ENCODE assay signal across 11 cellular contexts in the genomic region with DNA sequence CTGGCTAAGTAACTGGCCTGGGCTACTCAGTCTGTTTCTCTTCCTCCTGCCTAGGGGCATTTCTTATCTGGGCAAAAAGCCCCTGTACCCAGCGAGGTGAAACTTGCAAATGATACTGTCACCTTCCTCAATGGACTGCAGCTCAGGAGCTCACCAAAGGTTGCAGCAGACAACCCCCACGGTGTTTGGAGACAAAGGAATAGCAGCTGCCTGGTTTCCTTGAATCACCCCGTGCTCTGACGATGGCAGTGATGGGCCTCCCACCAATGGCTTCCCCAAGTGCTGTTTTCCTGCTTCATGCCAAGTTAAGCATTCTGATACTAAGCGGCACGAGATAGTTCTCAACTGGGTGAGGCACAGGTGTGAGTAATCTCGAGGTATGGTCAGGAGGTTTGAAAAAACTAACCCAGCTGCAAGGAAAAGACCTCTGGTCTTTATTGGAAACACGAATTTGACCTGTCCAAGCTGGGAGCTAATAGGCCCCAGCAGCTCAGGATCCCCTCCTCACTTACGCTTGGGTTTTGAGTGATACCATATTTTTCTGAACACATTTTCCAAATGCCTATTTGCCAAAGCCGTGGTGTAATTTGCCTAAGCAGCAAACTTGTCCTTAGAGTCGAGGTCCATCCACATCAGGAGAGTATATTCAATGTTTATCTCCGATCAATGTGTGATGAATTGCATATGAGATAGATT.
DNase-seq lines count a peak whose midpoint lies in the region; ATAC-seq and TF ChIP-seq lines count a peak whose summit lies in the region.
"Had no signal": no experiment of that assay in that cellular context is flagged by ENCODE, and none has a peak within 500 bp of the region (broad histone marks: within the 10 kb centered on the region; RNA-seq: fewer than 3 reads in every experiment).

No MANE protein-coding gene starts in this region.

- H3K79me2 ChIP-seq in DOHH2 (ENCODE audit: control insufficient read depth, low read length): no peaks in the 10 kb centered on the region

- H3K27ac ChIP-seq in DOHH2 (ENCODE audit: low read depth, low read length): peak overlapping the region; percentile 23
- H3K27ac ChIP-seq in RWPE2 (ENCODE audit: poor library complexity, severe bottlenecking): no peak overlapping the region

- peak; percentile 8; the same call in 1 of the 3 replicates for ATAC-seq in RWPE2 (ENCODE audit: low read depth)
- peak; percentile 80 for ATAC-seq in memory B cell (ENCODE audit: low read depth)
- ATAC-seq in natural killer cell: no peak
- no peak for ATAC-seq in GM19023 (IDR thresholded peaks at IDR 0.05; ENCODE audit: unreplicated experiment)

- H3K9me3 Mint-ChIP-seq in HFFc6 (no peaks in the 10 kb centered on the region), memory B cell (no peaks in the 10 kb centered on the region), CD14-positive monocyte (no peaks in the 10 kb centered on the region), natural killer cell (no peaks in the 10 kb centered on the region)

- 0 out of 2 replicates have a peak, but pooled peaks cover 2% of the 10 kb centered on the region for H3F3A ChIP-seq in DOHH2 (ENCODE audit: control insufficient read depth, insufficient read depth)

- H3K4me3 Mint-ChIP-seq in HFFc6: no peak overlapping the region
- peak overlapping the region; percentile 37 for H3K4me3 Mint-ChIP-seq in memory B cell
- no peak overlapping the region for H3K4me3 Mint-ChIP-seq in CD14-positive monocyte
- H3K4me3 Mint-ChIP-seq in natural killer cell: no peak overlapping the region

- H3K36me3 Mint-ChIP-seq in HFFc6 (ENCODE audit: low read depth) (no peaks in the 10 kb centered on the region), memory B cell (no peaks in the 10 kb centered on the region), CD14-positive monocyte (peaks cover 0 to 4% of the 10 kb centered on the region in 2 donors), natural killer cell (no peaks in the 10 kb centered on the region)

- H3K4me3 ChIP-seq in DOHH2 (ENCODE audit: low read length) (peak overlapping the region; percentile 1), RWPE2 (ENCODE audit: severe bottlenecking) (no peak overlapping the region)

- H3K4me1 Mint-ChIP-seq in HFFc6 (ENCODE audit: low read depth) (peaks cover 64% of the 10 kb centered on the region), memory B cell (peaks cover 41% of the 10 kb centered on the region), CD14-positive monocyte (peaks cover 61% of the 10 kb centered on the region), natural killer cell (peaks cover 21 to 39% of the 10 kb centered on the region in 2 donors)

- no peaks in the 10 kb centered on the region for H3K9me2 ChIP-seq in DOHH2 (replicated peaks; ENCODE audit: control insufficient read depth, low read length)

- H3K4me1 ChIP-seq in DOHH2 (ENCODE audit: control insufficient read depth, low read length) (peaks cover 69% of the 10 kb centered on the region), RWPE2 (ENCODE audit: insufficient read depth, poor library complexity, severe bottlenecking) (peaks cover 33% of the 10 kb centered on the region)

- DNase-seq in HFFc6: no peak
- DNase-seq in RWPE2 (ENCODE audit: low spot score): no peak
- DNase-seq in memory B cell (ENCODE audit: low spot score in 2 of 2): peak in 1 of 2 donors; percentile 43
- DNase-seq in CD14-positive monocyte (ENCODE audit: low spot score): no peak
- no peak for DNase-seq in NCI-H2081 (lab: John Stamatoyannopoulos, UW)
- DNase-seq in natural killer cell: no peak
- DNase-seq: activated effector memory CD4-positive, alpha-beta T cell treated with anti-CD3 and anti-CD28 coated beads, Interleukin-2, amount 50 U/mL, for 16 hours; DND-41; stimulated activated CD4-positive, alpha-beta T cell treated with anti-CD3 and anti-CD28 coated beads, Interleukin-2, amount 100 ng/mL, for 24 hours had no signal

- peak overlapping the region; percentile 61 for H3K4me2 ChIP-seq in DOHH2 (ENCODE audit: low read length)

- TF ChIP-seq CTCF in DOHH2 (IDR thresholded peaks at IDR 0.05; ENCODE audit: low read depth, low read length, poor library complexity, severe bottlenecking) (no peak), HFFc6 (IDR thresholded peaks at IDR 0.05) (no peak), RWPE2 (IDR thresholded peaks at IDR 0.05; ENCODE audit: poor library complexity, severe bottlenecking) (no peak), CD14-positive monocyte (IDR thresholded peaks at IDR 0.05) (no peak), natural killer cell (IDR thresholded peaks at IDR 0.05) (no peak)

- H3K27me3 ChIP-seq in DOHH2 (ENCODE audit: control insufficient read depth, low read length): no peaks in the 10 kb centered on the region
- no peaks in the 10 kb centered on the region for H3K27me3 ChIP-seq in RWPE2 (ENCODE audit: insufficient read depth, poor library complexity, severe bottlenecking)

- intact Hi-C loops in CD14-positive monocyte (cut with micrococcal nuclease) (loop anchor here (5.0 kb wide), 2 partner anchors 35 to 365 kb away; no protein-coding TSS in a partner anchor), natural killer cell (cut with micrococcal nuclease) (loop anchor here (5.0 kb wide), 3 partner anchors 100 to 785 kb away; no protein-coding TSS in a partner anchor)

- H3K27me3 Mint-ChIP-seq in HFFc6 (ENCODE audit: insufficient read depth) (peaks cover 4% of the 10 kb centered on the region; the same call in 1 of the 2 replicates), memory B cell (no peaks in the 10 kb centered on the region), CD14-positive monocyte (ENCODE audit: low read depth in 3 of 3) (peaks cover 0 to 2% (median 0%) of the 10 kb centered on the region in 3 donors), natural killer cell (ENCODE audit: low read depth in 2 of 2) (peaks cover 0 to 5% of the 10 kb centered on the region in 2 donors)

- H3K9me3 ChIP-seq in DOHH2 (ENCODE audit: control insufficient read depth, insufficient read depth, low read length) (no peaks in the 10 kb centered on the region), RWPE2 (ENCODE audit: severe bottlenecking) (no peaks in the 10 kb centered on the region)

- no peaks in the 10 kb centered on the region for H4K20me1 ChIP-seq in DOHH2 (ENCODE audit: control insufficient read depth, insufficient read depth, low read depth, low read length)

- H3K27ac Mint-ChIP-seq in HFFc6 (peak overlapping the region; percentile 98; the same call in 1 of the 2 replicates), memory B cell (peak overlapping the region; percentile 93), CD14-positive monocyte (peak overlapping the region in 3 of 7 donors; percentile 3 to 70 (median 35)), natural killer cell (no peak overlapping the region)

- H3K36me3 ChIP-seq in DOHH2 (ENCODE audit: control insufficient read depth, low read length) (no peaks in the 10 kb centered on the region), RWPE2 (ENCODE audit: low read depth) (no peaks in the 10 kb centered on the region; the same call in 1 of the 2 replicates)

Comparison
In these comparisons a context has a peak if more than half of its experiments do, and no peak if none do; other contexts are left out.
1. H3K27ac Mint-ChIP-seq: peak in HFFc6 (single experiment) and memory B cell (single experiment); none in natural killer cell (0 of 2).
2. ATAC-seq: peak in RWPE2 (single experiment) and memory B cell (single experiment); none in natural killer cell (0 of 3) and GM19023 (single experiment).